Comparison of ENCODE assay signal across 8 cellular contexts in genomic region chr6:7241709-7242645, GRCh38.
DNase-seq lines count a peak whose midpoint lies in the region; ATAC-seq and TF ChIP-seq lines count a peak whose summit lies in the region.
"Had no signal": no experiment of that assay in that cellular context is flagged by ENCODE, and none has a peak within 500 bp of the region (broad histone marks: within the 10 kb centered on the region; RNA-seq: fewer than 3 reads in every experiment).

No MANE protein-coding gene starts in this region.

- peak; percentile 81 for DNase-seq in SW480 (ENCODE audit: low spot score)
- peak; percentile 67 for DNase-seq in kidney glomerular epithelial cell (lab: John Stamatoyannopoulos, UW)
- DNase-seq in smooth muscle cell (lab: John Stamatoyannopoulos, UW; ENCODE audit: unreplicated experiment): no peak
- no peak for DNase-seq in GM19240 (ENCODE audit: insufficient read length, low spot score)
- DNase-seq in NCI-H748 (lab: John Stamatoyannopoulos, UW; ENCODE audit: unreplicated experiment): no peak
- DNase-seq: activated CD4-positive, alpha-beta T cell treated with anti-CD3 and anti-CD28 coated beads, Interleukin-2, amount 50 U/mL, for 4 hours had no signal

- H2AFZ ChIP-seq in smooth muscle cell (ENCODE audit: low read depth): no peak overlapping the region

- H3F3A ChIP-seq in smooth muscle cell (ENCODE audit: low read depth): peaks cover 18% of the 10 kb centered on the region

- peaks cover 23% of the 10 kb centered on the region for H3K79me2 ChIP-seq in smooth muscle cell (ENCODE audit: low read depth)

- TF ChIP-seq CTCF in HEK293 (tag by site-specific recombination; IDR thresholded peaks at IDR 0.05) (no peak), smooth muscle cell (IDR thresholded peaks at IDR 0.05; ENCODE audit: borderline replicate concordance, insufficient read depth, poor library complexity, severe bottlenecking) (no peak)

- H3K36me3 ChIP-seq in HEK293 (ENCODE audit: control insufficient read depth in 2 of 2, insufficient read depth in 1 of 2, low read length in 2 of 2): peaks cover 0 to 40% of the 10 kb centered on the region in 2 experiments; a peak in 2 of 3 replicates
- H3K36me3 ChIP-seq in smooth muscle cell (ENCODE audit: low read depth): no peaks in the 10 kb centered on the region

- peaks cover 53% of the 10 kb centered on the region for H4K20me1 ChIP-seq in smooth muscle cell (ENCODE audit: low read depth)

- H3K4me2 ChIP-seq in smooth muscle cell: peak overlapping the region; percentile 60

- peak overlapping the region; percentile 7 for H3K9ac ChIP-seq in smooth muscle cell (ENCODE audit: low read depth)

- H3K27ac ChIP-seq in HEK293 (ENCODE audit: extremely low read depth, low read depth, low read length): no peak overlapping the region
- peak overlapping the region; percentile 68 for H3K27ac ChIP-seq in smooth muscle cell (ENCODE audit: low read depth)

- ATAC-seq in GM21786 (IDR thresholded peaks at IDR 0.05; ENCODE audit: unreplicated experiment): no peak

- POLR2A ChIA-PET in HEK293 (lab: Yijun Ruan, JAX): interaction anchor here (0.6 kb wide), 1 partner anchor 82 kb away, joined by 3 read pairs; no protein-coding TSS in a partner anchor

- WGBS in smooth muscle cell (ENCODE audit: low lambda C conversion rate): 61% methylated on average over 13 of the region's 13 CpGs

- CTCF ChIA-PET in HEK293 (lab: Yijun Ruan, JAX): interaction anchor here (0.5 to 5.0 kb wide), 18 partner anchors 12 to 566 kb away, joined by 3 to 65 read pairs (median 4); no protein-coding TSS in a partner anchor

- H3K4me3 ChIP-seq in HEK293 (ENCODE audit: low read depth, low read length) (no peak overlapping the region), smooth muscle cell (peak overlapping the region; percentile 32)

- H3K27me3 ChIP-seq in smooth muscle cell (ENCODE audit: low read depth): no peaks in the 10 kb centered on the region

- H3K4me1 ChIP-seq in HEK293 (ENCODE audit: control insufficient read depth, insufficient read depth, low read length) (peaks cover 3% of the 10 kb centered on the region; the same call in 1 of the 2 replicates), smooth muscle cell (ENCODE audit: low read depth) (peaks cover 18% of the 10 kb centered on the region)

- no peaks in the 10 kb centered on the region for H3K9me3 ChIP-seq in HEK293 (ENCODE audit: control insufficient read depth, insufficient read depth, low read depth, low read length)
- H3K9me3 ChIP-seq in smooth muscle cell (replicated peaks; ENCODE audit: low read depth): no peaks in the 10 kb centered on the region

TF ChIP-seq in HEK293, 187 proteins besides CTCF, POLR2A, EP300 and RAD21:
- peak; percentile 75 for TF ChIP-seq PRDM1 (tag by site-specific recombination; IDR thresholded peaks at IDR 0.05)
- no peak for TF ChIP-seq ZFHX2 (tag by site-specific recombination; conservative IDR thresholded peaks at IDR 0.05)
- no peak for TF ChIP-seq ZBTB10 (tag by site-specific recombination; IDR thresholded peaks at IDR 0.05)
- TF ChIP-seq ZNF423 (tag by site-specific recombination; IDR thresholded peaks at IDR 0.05): no peak
- TF ChIP-seq WT1 (tag by site-specific recombination; IDR thresholded peaks at IDR 0.05): 0 out of 2 replicates have a peak, but pooled peaks have one; percentile 27
- no peak for TF ChIP-seq SP3 (tag by site-specific recombination; IDR thresholded peaks at IDR 0.05)
- TF ChIP-seq GFI1B (tag by site-specific recombination; IDR thresholded peaks at IDR 0.05): peak; percentile 61; the same call in 1 of the 2 replicates
- TF ChIP-seq KLF10 (tag by site-specific recombination; IDR thresholded peaks at IDR 0.05): no peak
- TF ChIP-seq ZNF560 (tag by site-specific recombination; IDR thresholded peaks at IDR 0.05; ENCODE audit: borderline replicate concordance): no peak
- TF ChIP-seq ZNF433 (tag by site-specific recombination; IDR thresholded peaks at IDR 0.05; ENCODE audit: low read depth): no peak
- peak; percentile 44; the same call in 1 of the 2 replicates for TF ChIP-seq ZNF600 (tag by site-specific recombination; IDR thresholded peaks at IDR 0.05)

Comparison
In these comparisons a context has a peak if more than half of its experiments do, and no peak if none do; other contexts are left out.
1. DNase-seq: peak in SW480 (single experiment) and kidney glomerular epithelial cell (single experiment); none in smooth muscle cell (single experiment), GM19240 (single experiment) and NCI-H748 (single experiment).